In the genomic region with DNA sequence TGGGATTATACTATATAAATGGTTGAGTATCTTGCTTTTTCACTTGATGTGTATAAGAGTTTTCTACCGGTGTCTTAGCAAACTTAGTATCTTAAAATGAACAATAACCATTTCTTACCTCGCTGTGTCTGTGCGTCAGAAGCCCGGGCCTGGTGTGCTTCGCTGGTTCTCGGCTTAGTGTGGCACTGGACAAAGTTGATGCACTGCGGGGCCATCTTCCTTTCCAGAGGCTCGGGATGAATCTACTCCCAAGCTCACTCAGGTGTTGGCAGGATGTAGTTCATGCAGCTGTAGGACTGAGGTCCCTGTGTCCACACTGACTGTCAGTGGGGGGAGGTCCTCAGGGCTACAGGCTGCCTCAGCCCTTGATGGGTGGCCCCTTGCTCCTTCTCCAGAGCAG, we compare ENCODE assay signal across 26 cellular contexts.
"Had no signal": no experiment of that assay in that cellular context is flagged by ENCODE, and none has a peak within 500 bp of the region (broad histone marks: within the 10 kb centered on the region; RNA-seq: fewer than 3 reads in every experiment).

No MANE protein-coding gene starts in this region.

- H3K36me3 Mint-ChIP-seq: mesothelial cell of epicardium; naive B cell; natural killer cell; stimulated activated naive B cell treated with anti-CD40 and anti-IgM and Interleukin-4, amounts not matched to agents 10 μg/mL and 1 μg/mL and 100 μg/mL, for 72 hours had no signal

- H3K9me3 ChIP-seq: lower lobe of right lung, ovary, right atrium auricular region, right lobe of liver, testis, thyroid gland, transverse colon, vagina had no signal

- H3K4me3 Mint-ChIP-seq: mesothelial cell of epicardium; naive B cell; natural killer cell; nephron progenitor cell; stimulated activated naive B cell treated with anti-CD40 and anti-IgM and Interleukin-4, amounts not matched to agents 10 μg/mL and 1 μg/mL and 100 μg/mL, for 72 hours had no signal

- H3K4me3 ChIP-seq: lower lobe of right lung, ovary, right atrium auricular region, right lobe of liver, skin epidermis, stomach, testis, thyroid gland, transverse colon, vagina had no signal

- H3K4me1 Mint-ChIP-seq: naive B cell; natural killer cell; stimulated activated naive B cell treated with anti-CD40 and anti-IgM and Interleukin-4, amounts not matched to agents 10 μg/mL and 1 μg/mL and 100 μg/mL, for 72 hours had no signal

- H3K27ac ChIP-seq: lower lobe of right lung, ovary, right atrium auricular region, right lobe of liver, skin epidermis, stomach, testis, thyroid gland, transverse colon, vagina had no signal

- DNase-seq: hippocampal formation; kidney; lower lobe of right lung; mammary epithelial cell; mesenchymal stem cell; naive B cell; natural killer cell; nephron progenitor cell; ovary; right lobe of liver; stimulated activated CD4-positive, alpha-beta T cell treated with anti-CD3 and anti-CD28 coated beads, Interleukin-12 subunit alpha, Interleukin-12 subunit beta, amount 100 ng/mL, for 4 hours; stimulated activated CD4-positive, alpha-beta T cell treated with anti-CD3 and anti-CD28 coated beads, Interleukin-15, amount 100 ng/mL, for 24 hours; stimulated activated CD4-positive, alpha-beta T cell treated with anti-CD3 and anti-CD28 coated beads, Interleukin-2, amount 100 ng/mL, for 24 hours; stimulated activated CD4-positive, alpha-beta T cell treated with anti-CD3 and anti-CD28 coated beads, Interleukin-4, amount 100 ng/mL, for 1 hour; stimulated activated naive B cell treated with anti-CD40 and anti-IgM and Interleukin-4, amounts not matched to agents 10 μg/mL and 1 μg/mL and 100 μg/mL, for 72 hours; stimulated activated naive CD8-positive, alpha-beta T cell treated with anti-CD3 and anti-CD28 coated beads, Interleukin-15, Interleukin-2, amounts not matched to agents 100 U/mL and 50 U/mL, for 24 hours; stomach; testis; thyroid gland; transverse colon had no signal

- H3K27ac Mint-ChIP-seq: mesothelial cell of epicardium; naive B cell; natural killer cell; nephron progenitor cell; progenitor cell of endocrine pancreas; stimulated activated naive B cell treated with anti-CD40 and anti-IgM and Interleukin-4, amounts not matched to agents 10 μg/mL and 1 μg/mL and 100 μg/mL, for 72 hours had no signal

- H3K27me3 ChIP-seq: ovary, right atrium auricular region, right lobe of liver, testis, thyroid gland, transverse colon, vagina had no signal

- H3K27me3 Mint-ChIP-seq: stimulated activated naive B cell treated with anti-CD40 and anti-IgM and Interleukin-4, amounts not matched to agents 10 μg/mL and 1 μg/mL and 100 μg/mL, for 72 hours had no signal

- H3K36me3 ChIP-seq: lower lobe of right lung, ovary, right atrium auricular region, right lobe of liver, stomach, thyroid gland, transverse colon, vagina had no signal

- H3K9me3 Mint-ChIP-seq: mesothelial cell of epicardium, nephron progenitor cell had no signal

- ATAC-seq: left lobe of liver; lower lobe of right lung; natural killer cell; right lobe of liver; stimulated activated naive B cell treated with anti-CD40 and anti-IgM and Interleukin-4, amounts not matched to agents 10 μg/mL and 1 μg/mL and 100 μg/mL, for 72 hours; stimulated activated naive CD8-positive, alpha-beta T cell treated with anti-CD3 and anti-CD28 coated beads, Interleukin-15, Interleukin-2, amounts not matched to agents 100 U/mL and 50 U/mL, for 24 hours had no signal
